ENCODE assay signal across 11 cellular contexts in genomic region chr2:217853301-217853881, GRCh38.
DNase-seq lines count a peak whose midpoint lies in the region; ATAC-seq and TF ChIP-seq lines count a peak whose summit lies in the region.
"Had no signal": no experiment of that assay in that cellular context is flagged by ENCODE, and none has a peak within 500 bp of the region (broad histone marks: within the 10 kb centered on the region; RNA-seq: fewer than 3 reads in every experiment).

No MANE protein-coding gene starts in this region.

- 39% methylated on average over 6 of the region's 6 CpGs for WGBS in suprapubic skin

- no peak for TF ChIP-seq POLR2A in suprapubic skin (IDR thresholded peaks at IDR 0.05)

- H3K27me3 Mint-ChIP-seq in HFFc6 (ENCODE audit: insufficient read depth): peaks cover 18% of the 10 kb centered on the region
- peaks cover 2% of the 10 kb centered on the region for H3K27me3 Mint-ChIP-seq in activated CD4-positive, alpha-beta T cell treated with anti-CD3 and anti-CD28 coated beads, Interleukin-2, amount 10 ng/mL, durations not matched to agents 24 days and 14 days

- H3K9me3 Mint-ChIP-seq in HFFc6: no peaks in the 10 kb centered on the region
- no peaks in the 10 kb centered on the region for H3K9me3 Mint-ChIP-seq in activated CD4-positive, alpha-beta T cell treated with anti-CD3 and anti-CD28 coated beads, Interleukin-2, amount 10 ng/mL, durations not matched to agents 24 days and 14 days

- TF ChIP-seq CTCF in HFFc6 (IDR thresholded peaks at IDR 0.05) (no peak), coronary artery (IDR thresholded peaks at IDR 0.05) (no peak), suprapubic skin (IDR thresholded peaks at IDR 0.05) (no peak)

- H3K4me3 Mint-ChIP-seq in HFFc6: peak overlapping the region; percentile 25; the same call in 1 of the 2 replicates
- no peak overlapping the region for H3K4me3 Mint-ChIP-seq in activated CD4-positive, alpha-beta T cell treated with anti-CD3 and anti-CD28 coated beads, Interleukin-2, amount 10 ng/mL, durations not matched to agents 24 days and 14 days

- DNase-seq in HFFc6 (peak; percentile 17), coronary artery (ENCODE audit: low spot score) (no peak), suprapubic skin (ENCODE audit: low spot score in 2 of 2) (peak in 1 of 2 donors; percentile 88), COLO668 (lab: John Stamatoyannopoulos, UW; ENCODE audit: unreplicated experiment) (no peak), MV-4-11 (lab: John Stamatoyannopoulos, UW) (no peak)
- no peak for DNase-seq in activated CD4-positive, alpha-beta T cell treated with anti-CD3 and anti-CD28 coated beads, Interleukin-2, amount 10 ng/mL, durations not matched to agents 24 days and 14 days
- DNase-seq: activated naive CD4-positive, alpha-beta T cell treated with Interleukin-2 at 50 U/mL for 16 hours; DND-41 had no signal

- peaks cover 74% of the 10 kb centered on the region for H3K4me1 Mint-ChIP-seq in HFFc6 (ENCODE audit: low read depth)
- H3K4me1 Mint-ChIP-seq in activated CD4-positive, alpha-beta T cell treated with anti-CD3 and anti-CD28 coated beads, Interleukin-2, amount 10 ng/mL, durations not matched to agents 24 days and 14 days: no peaks in the 10 kb centered on the region

- H3K36me3 ChIP-seq in suprapubic skin: peaks cover 24% of the 10 kb centered on the region

- peak overlapping the region; percentile 57 for H3K27ac Mint-ChIP-seq in HFFc6
- H3K27ac Mint-ChIP-seq in activated CD4-positive, alpha-beta T cell treated with anti-CD3 and anti-CD28 coated beads, Interleukin-2, amount 10 ng/mL, durations not matched to agents 24 days and 14 days: no peak overlapping the region

- H3K27ac ChIP-seq in coronary artery: peak overlapping the region; percentile 13 to 97
- H3K27ac ChIP-seq in layer of hippocampus (ENCODE audit: low read depth, low read length): peak overlapping the region; percentile 68
- H3K27ac ChIP-seq in suprapubic skin: peak overlapping the region; percentile 26
- H3K27ac ChIP-seq: VCaP had no signal

- H3K4me3 ChIP-seq in coronary artery (peak overlapping the region; percentile 29), suprapubic skin (no peak overlapping the region)

- intact Hi-C loops in activated CD4-positive, alpha-beta T cell treated with anti-CD3 and anti-CD28 coated beads, Interleukin-2, amount 10 ng/mL, durations not matched to agents 24 days and 14 days (cut with micrococcal nuclease): no loop called here

- H3K27me3 ChIP-seq in layer of hippocampus (ENCODE audit: control insufficient read depth, insufficient read depth, low read length) (no peaks in the 10 kb centered on the region), suprapubic skin (no peaks in the 10 kb centered on the region)

- H3K4me1 ChIP-seq in suprapubic skin: peaks cover 73% of the 10 kb centered on the region

- no peak for TF ChIP-seq EP300 in suprapubic skin (IDR thresholded peaks at IDR 0.05)

- H3K9me3 ChIP-seq in suprapubic skin: no peaks in the 10 kb centered on the region

- H3K36me3 Mint-ChIP-seq in HFFc6 (ENCODE audit: low read depth): peaks cover 29% of the 10 kb centered on the region
- no peaks in the 10 kb centered on the region for H3K36me3 Mint-ChIP-seq in activated CD4-positive, alpha-beta T cell treated with anti-CD3 and anti-CD28 coated beads, Interleukin-2, amount 10 ng/mL, durations not matched to agents 24 days and 14 days (ENCODE audit: low read depth)

- ATAC-seq in HG03354 (IDR thresholded peaks at IDR 0.05; ENCODE audit: poor library complexity, severe bottlenecking, unreplicated experiment): no peak
